24 cellular contexts compared by ENCODE assay signal in genomic region chr2:30663321-30663720, GRCh38.
"Had no signal": no experiment of that assay in that cellular context is flagged by ENCODE, and none has a peak within 500 bp of the region (broad histone marks: within the 10 kb centered on the region; RNA-seq: fewer than 3 reads in every experiment).

No MANE protein-coding gene starts in this region.

- H3K36me3 ChIP-seq: esophagus muscularis mucosa, stomach, thyroid gland, upper lobe of right lung had no signal

- FAIRE-seq: small intestine had no signal

- H3K9me3 ChIP-seq: body of pancreas, thyroid gland, upper lobe of right lung had no signal

- H3K27ac ChIP-seq: body of pancreas, coronary artery, dorsolateral prefrontal cortex, esophagus muscularis mucosa, stomach, thyroid gland, upper lobe of right lung had no signal

- H3K27ac Mint-ChIP-seq: activated CD4-positive, alpha-beta memory T cell treated with anti-CD3 and anti-CD28 coated beads for 36 hours; activated CD4-positive, alpha-beta T cell treated with anti-CD3 and anti-CD28 coated beads, Interleukin-2, amount 10 ng/mL, durations not matched to agents 24 days and 14 days; activated CD8-positive, alpha-beta memory T cell treated with anti-CD3 and anti-CD28 coated beads, Interleukin-2, amount 10 ng/mL, durations not matched to agents 7 days and 5 days; activated naive CD8-positive, alpha-beta T cell; effector memory CD8-positive, alpha-beta T cell; nephron; progenitor cell of endocrine pancreas; stimulated activated naive B cell treated with anti-CD40 and anti-IgM and Interleukin-4, amounts not matched to agents 10 μg/mL and 1 μg/mL and 100 μg/mL, for 72 hours had no signal

- H3K4me1 Mint-ChIP-seq: activated CD4-positive, alpha-beta T cell treated with anti-CD3 and anti-CD28 coated beads, Interleukin-2, amount 10 ng/mL, durations not matched to agents 24 days and 14 days; activated CD8-positive, alpha-beta memory T cell treated with anti-CD3 and anti-CD28 coated beads, Interleukin-2, amount 10 ng/mL, durations not matched to agents 7 days and 5 days had no signal

- H3K4me1 ChIP-seq: body of pancreas, thyroid gland, upper lobe of right lung had no signal

- H3K9me3 Mint-ChIP-seq: activated CD4-positive, alpha-beta T cell treated with anti-CD3 and anti-CD28 coated beads, Interleukin-2, amount 10 ng/mL, durations not matched to agents 24 days and 14 days; effector memory CD8-positive, alpha-beta T cell had no signal

- H3K4me3 ChIP-seq: body of pancreas, coronary artery, dorsolateral prefrontal cortex, esophagus muscularis mucosa, stomach, thyroid gland, upper lobe of right lung had no signal

- H3K27me3 Mint-ChIP-seq: activated CD4-positive, alpha-beta memory T cell treated with anti-CD3 and anti-CD28 coated beads for 36 hours; activated CD8-positive, alpha-beta memory T cell treated with anti-CD3 and anti-CD28 coated beads, Interleukin-2, amount 10 ng/mL, durations not matched to agents 7 days and 5 days; activated naive CD8-positive, alpha-beta T cell; progenitor cell of endocrine pancreas had no signal

- H3K36me3 Mint-ChIP-seq: activated CD4-positive, alpha-beta memory T cell treated with anti-CD3 and anti-CD28 coated beads for 36 hours had no signal

- H3K27me3 ChIP-seq: body of pancreas, dorsolateral prefrontal cortex, esophagus muscularis mucosa, stomach, thyroid gland, upper lobe of right lung had no signal

- DNase-seq: activated CD4-positive, alpha-beta memory T cell treated with anti-CD3 and anti-CD28 coated beads for 36 hours; activated CD4-positive, alpha-beta T cell treated with anti-CD3 and anti-CD28 coated beads, Interleukin-2, amount 10 ng/mL, durations not matched to agents 24 days and 14 days; activated CD8-positive, alpha-beta memory T cell treated with anti-CD3 and anti-CD28 coated beads, Interleukin-2, amount 10 ng/mL, durations not matched to agents 7 days and 5 days; activated effector memory CD4-positive, alpha-beta T cell treated with Interleukin-2 at 50 U/mL for 16 hours; activated naive CD4-positive, alpha-beta T cell treated with Interleukin-2 at 50 U/mL for 16 hours; activated T-cell treated with anti-CD3 and anti-CD28 coated beads for 4 hours; anterior cingulate cortex; body of pancreas; cerebellar nuclear complex; dorsolateral prefrontal cortex; effector memory CD8-positive, alpha-beta T cell; foreskin melanocyte; kidney glomerular epithelial cell; stimulated activated CD4-positive, alpha-beta T cell treated with anti-CD3 and anti-CD28 coated beads, Interleukin-4, amount 100 ng/mL, for 4 hours; stimulated activated naive B cell treated with anti-CD40 and anti-IgM and Interleukin-4, amounts not matched to agents 10 μg/mL and 1 μg/mL and 100 μg/mL, for 72 hours; stomach; thyroid gland; upper lobe of right lung had no signal

- H3K4me3 Mint-ChIP-seq: activated CD4-positive, alpha-beta memory T cell treated with anti-CD3 and anti-CD28 coated beads for 36 hours; activated CD4-positive, alpha-beta T cell treated with anti-CD3 and anti-CD28 coated beads, Interleukin-2, amount 10 ng/mL, durations not matched to agents 24 days and 14 days; activated CD8-positive, alpha-beta memory T cell treated with anti-CD3 and anti-CD28 coated beads, Interleukin-2, amount 10 ng/mL, durations not matched to agents 7 days and 5 days; activated naive CD8-positive, alpha-beta T cell; effector memory CD8-positive, alpha-beta T cell; nephron; stimulated activated naive B cell treated with anti-CD40 and anti-IgM and Interleukin-4, amounts not matched to agents 10 μg/mL and 1 μg/mL and 100 μg/mL, for 72 hours had no signal
